ENCODE assay signal across 23 cellular contexts in genomic region chr10:482848-483247, GRCh38.
DNase-seq lines count a peak whose midpoint lies in the region; ATAC-seq and TF ChIP-seq lines count a peak whose summit lies in the region.
"Had no signal": no experiment of that assay in that cellular context is flagged by ENCODE, and none has a peak within 500 bp of the region (broad histone marks: within the 10 kb centered on the region; RNA-seq: fewer than 3 reads in every experiment).

No MANE protein-coding gene starts in this region.

- intact Hi-C loops in psoas muscle (cut with DNase I) (no loop called here), upper lobe of right lung (cut with DNase I) (no loop called here), tibial artery (cut with DNase I; ENCODE audit: low total_unique reads) (no loop called here)

- no peak overlapping the region for H2BK5ac ChIP-seq in mesenchymal stem cell (ENCODE audit: low read depth, low read length, poor library complexity, severe bottlenecking)

- no peak overlapping the region for H2BK15ac ChIP-seq in mesenchymal stem cell (ENCODE audit: low read depth, poor library complexity, severe bottlenecking)

- H3K27ac ChIP-seq in layer of hippocampus (ENCODE audit: low read depth, low read length) (peak overlapping the region; percentile 1), psoas muscle (peak overlapping the region; percentile 76), upper lobe of right lung (no peak overlapping the region), mesenchymal stem cell (ENCODE audit: low read length, poor library complexity, severe bottlenecking) (no peak overlapping the region), tibial artery (no peak overlapping the region)
- H3K27ac ChIP-seq: 22Rv1, brain microvascular endothelial cell, C4-2B had no signal

- H2BK12ac ChIP-seq in mesenchymal stem cell (ENCODE audit: low read length in 2 of 2): no peak overlapping the region

- peaks cover 8% of the 10 kb centered on the region for H3K4me1 Mint-ChIP-seq in activated CD8-positive, alpha-beta memory T cell treated with anti-CD3 and anti-CD28 coated beads, Interleukin-2, amount 10 ng/mL, durations not matched to agents 7 days and 5 days

- H2AFZ ChIP-seq in mesenchymal stem cell (ENCODE audit: low read depth, low read length): no peak overlapping the region

- peaks cover 4% of the 10 kb centered on the region for H3K9me3 Mint-ChIP-seq in activated CD8-positive, alpha-beta memory T cell treated with anti-CD3 and anti-CD28 coated beads, Interleukin-2, amount 10 ng/mL, durations not matched to agents 7 days and 5 days (ENCODE audit: low read depth)

- H3K4ac ChIP-seq in mesenchymal stem cell (ENCODE audit: low read depth in 1 of 2, low read length in 2 of 2): no peak overlapping the region

- H4K91ac ChIP-seq in mesenchymal stem cell (ENCODE audit: low read length): no peak overlapping the region

- H3K79me1 ChIP-seq in mesenchymal stem cell (replicated peaks; ENCODE audit: low read length, poor library complexity, severe bottlenecking): peaks cover 42% of the 10 kb centered on the region

- 39 to 77% (median 46%) methylated on average over 10 of the region's 10 CpGs for WGBS in psoas muscle, 3 donors
- WGBS in mesenchymal stem cell: 94% methylated on average over 9 of the region's 10 CpGs

- no peak for ATAC-seq in activated CD8-positive, alpha-beta memory T cell treated with anti-CD3 and anti-CD28 coated beads, Interleukin-2, amount 10 ng/mL, durations not matched to agents 7 days and 5 days
- ATAC-seq in psoas muscle: no peak
- no peak for ATAC-seq in upper lobe of right lung
- no peak for ATAC-seq in HG03520 (IDR thresholded peaks at IDR 0.05; ENCODE audit: unreplicated experiment)
- ATAC-seq: HCT116, HepG2 had no signal

- no peak overlapping the region for H2AK5ac ChIP-seq in mesenchymal stem cell (ENCODE audit: low read length, severe bottlenecking)

- H3K36me3 ChIP-seq in psoas muscle (ENCODE audit: insufficient read depth in 1 of 2, low read depth in 1 of 2) (no peaks in the 10 kb centered on the region), upper lobe of right lung (no peaks in the 10 kb centered on the region), mesenchymal stem cell (ENCODE audit: control insufficient read depth in 1 of 2, insufficient read depth in 2 of 2, low read depth in 1 of 2, low read length in 2 of 2) (peaks cover 25 to 32% of the 10 kb centered on the region in 2 experiments), tibial artery (peaks cover 0 to 43% (median 4%) of the 10 kb centered on the region in 3 donors)
- H3K36me3 ChIP-seq: brain microvascular endothelial cell had no signal

- H4K8ac ChIP-seq in mesenchymal stem cell (ENCODE audit: low read length): no peak overlapping the region

- no peak overlapping the region for H3K4me2 ChIP-seq in mesenchymal stem cell (ENCODE audit: low read length, poor library complexity, severe bottlenecking)

- no peak for TF ChIP-seq CTCF in psoas muscle (IDR thresholded peaks at IDR 0.05)
- TF ChIP-seq CTCF in upper lobe of right lung (IDR thresholded peaks at IDR 0.05): no peak
- TF ChIP-seq CTCF in tibial artery (IDR thresholded peaks at IDR 0.05): no peak

- H3K9me3 ChIP-seq in psoas muscle (no peaks in the 10 kb centered on the region), upper lobe of right lung (no peaks in the 10 kb centered on the region), mesenchymal stem cell (ENCODE audit: control insufficient read depth, low read length) (no peaks in the 10 kb centered on the region), tibial artery (no peaks in the 10 kb centered on the region)

- H3K9ac ChIP-seq in mesenchymal stem cell (ENCODE audit: low read length): no peak overlapping the region

- peaks cover 2% of the 10 kb centered on the region for H3K36me3 Mint-ChIP-seq in activated CD8-positive, alpha-beta memory T cell treated with anti-CD3 and anti-CD28 coated beads, Interleukin-2, amount 10 ng/mL, durations not matched to agents 7 days and 5 days

- peak; percentile 17 for DNase-seq in activated CD8-positive, alpha-beta memory T cell treated with anti-CD3 and anti-CD28 coated beads for 24 hours
- no peak for DNase-seq in activated CD8-positive, alpha-beta memory T cell treated with anti-CD3 and anti-CD28 coated beads, Interleukin-2, amount 10 ng/mL, durations not matched to agents 7 days and 5 days
- DNase-seq in psoas muscle (peak in 1 of 2 donors; percentile 15), upper lobe of right lung (peak; percentile 30), mesenchymal stem cell (no peak), tibial artery (no peak)
- DNase-seq: activated naive CD4-positive, alpha-beta T cell treated with Interleukin-2 at 50 U/mL for 16 hours; brain microvascular endothelial cell; DMS79; GDM1; mammary epithelial cell; NCI-H1417; NCI-H2029 treated with DMSO at 0.1 percent for 48 hours; NCI-H526; NK-92 treated with Interleukin-12 subunit alpha and Interleukin-12 subunit beta, amount 100 ng/mL, for 24 hours; stimulated activated CD4-positive, alpha-beta T cell treated with anti-CD3 and anti-CD28 coated beads, Interleukin-4, amount 100 ng/mL, for 1 hour had no signal

- H3K4me3 Mint-ChIP-seq in activated CD8-positive, alpha-beta memory T cell treated with anti-CD3 and anti-CD28 coated beads, Interleukin-2, amount 10 ng/mL, durations not matched to agents 7 days and 5 days: no peak overlapping the region
- H3K4me3 Mint-ChIP-seq: T-helper 1 cell treated with Interleukin-12 subunit alpha and Interleukin-12 subunit beta and Interleukin-4 antibody, amounts not matched to agents 30 μg/mL and 1 μg/mL, for 36 hours had no signal

- H3K27me3 Mint-ChIP-seq in activated CD8-positive, alpha-beta memory T cell treated with anti-CD3 and anti-CD28 coated beads, Interleukin-2, amount 10 ng/mL, durations not matched to agents 7 days and 5 days: peaks cover 1% of the 10 kb centered on the region

- no peak overlapping the region for H3K23ac ChIP-seq in mesenchymal stem cell (ENCODE audit: low read length in 2 of 2)

- H3K4me1 ChIP-seq in psoas muscle (peaks cover 50% of the 10 kb centered on the region), upper lobe of right lung (no peaks in the 10 kb centered on the region), mesenchymal stem cell (ENCODE audit: control insufficient read depth, insufficient read depth, low read depth, low read length) (peaks cover 28% of the 10 kb centered on the region), tibial artery (peaks cover 0 to 4% (median 0%) of the 10 kb centered on the region in 4 donors)

- CTCF ChIA-PET in activated CD8-positive, alpha-beta memory T cell treated with anti-CD3 and anti-CD28 coated beads, Interleukin-2, amount 10 ng/mL, durations not matched to agents 7 days and 5 days (lab: Charles Lee): no interaction called here

- no peak overlapping the region for H3K27ac Mint-ChIP-seq in activated CD8-positive, alpha-beta memory T cell treated with anti-CD3 and anti-CD28 coated beads, Interleukin-2, amount 10 ng/mL, durations not matched to agents 7 days and 5 days
- H3K27ac Mint-ChIP-seq: T-helper 1 cell treated with Interleukin-12 subunit alpha and Interleukin-12 subunit beta and Interleukin-4 antibody, amounts not matched to agents 30 μg/mL and 1 μg/mL, for 36 hours had no signal

- no peak overlapping the region for H3K18ac ChIP-seq in mesenchymal stem cell (ENCODE audit: low read depth in 1 of 2, low read length in 2 of 2)

- H3K14ac ChIP-seq in mesenchymal stem cell (ENCODE audit: low read length in 2 of 2): no peak overlapping the region

- H2BK120ac ChIP-seq in mesenchymal stem cell (ENCODE audit: low read depth, low read length): no peak overlapping the region

- H3K27me3 ChIP-seq in layer of hippocampus (ENCODE audit: control insufficient read depth, insufficient read depth, low read length): no peaks in the 10 kb centered on the region
- no peaks in the 10 kb centered on the region for H3K27me3 ChIP-seq in psoas muscle (ENCODE audit: insufficient read depth in 3 of 3, low read length in 2 of 3)
- H3K27me3 ChIP-seq in upper lobe of right lung: no peaks in the 10 kb centered on the region
- no peaks in the 10 kb centered on the region for H3K27me3 ChIP-seq in mesenchymal stem cell (ENCODE audit: control insufficient read depth in 1 of 2, insufficient read depth in 1 of 2, low read length in 2 of 2)
- no peaks in the 10 kb centered on the region for H3K27me3 ChIP-seq in tibial artery
- H3K27me3 ChIP-seq: brain microvascular endothelial cell had no signal

- H3K4me3 ChIP-seq in psoas muscle (no peak overlapping the region), upper lobe of right lung (no peak overlapping the region), mesenchymal stem cell (ENCODE audit: insufficient read depth in 1 of 2, low read depth in 1 of 2, low read length in 2 of 2) (no peak overlapping the region), tibial artery (no peak overlapping the region)

Comparison
In these comparisons a context has a peak if more than half of its experiments do, and no peak if none do; other contexts are left out.
1. DNase-seq: peak in activated CD8-positive, alpha-beta memory T cell treated with anti-CD3 and anti-CD28 coated beads for 24 hours (single experiment) and upper lobe of right lung (single experiment); none in activated CD8-positive, alpha-beta memory T cell treated with anti-CD3 and anti-CD28 coated beads, Interleukin-2, amount 10 ng/mL, durations not matched to agents 7 days and 5 days (single experiment), mesenchymal stem cell (single experiment) and tibial artery (0 of 2).
2. H3K27ac ChIP-seq: peak in layer of hippocampus (single experiment) and psoas muscle (single experiment); none in upper lobe of right lung (single experiment), mesenchymal stem cell (single experiment) and tibial artery (0 of 2).